ENCODE assay signal across 1 cellular context in genomic region chr1:62337535-62337784, GRCh38.
TF ChIP-seq lines count a peak whose summit lies in the region.

No MANE protein-coding gene starts in this region.

TF ChIP-seq in HepG2, 621 proteins besides CTCF, POLR2A, EP300 and RAD21 (continued from another document):
- TF ChIP-seq CREB1 (IDR thresholded peaks at IDR 0.05), result no peak
- no peak for TF ChIP-seq CREB1 (CRISPR knock-in tag; IDR thresholded peaks at IDR 0.05)
- TF ChIP-seq, protein P1, sequence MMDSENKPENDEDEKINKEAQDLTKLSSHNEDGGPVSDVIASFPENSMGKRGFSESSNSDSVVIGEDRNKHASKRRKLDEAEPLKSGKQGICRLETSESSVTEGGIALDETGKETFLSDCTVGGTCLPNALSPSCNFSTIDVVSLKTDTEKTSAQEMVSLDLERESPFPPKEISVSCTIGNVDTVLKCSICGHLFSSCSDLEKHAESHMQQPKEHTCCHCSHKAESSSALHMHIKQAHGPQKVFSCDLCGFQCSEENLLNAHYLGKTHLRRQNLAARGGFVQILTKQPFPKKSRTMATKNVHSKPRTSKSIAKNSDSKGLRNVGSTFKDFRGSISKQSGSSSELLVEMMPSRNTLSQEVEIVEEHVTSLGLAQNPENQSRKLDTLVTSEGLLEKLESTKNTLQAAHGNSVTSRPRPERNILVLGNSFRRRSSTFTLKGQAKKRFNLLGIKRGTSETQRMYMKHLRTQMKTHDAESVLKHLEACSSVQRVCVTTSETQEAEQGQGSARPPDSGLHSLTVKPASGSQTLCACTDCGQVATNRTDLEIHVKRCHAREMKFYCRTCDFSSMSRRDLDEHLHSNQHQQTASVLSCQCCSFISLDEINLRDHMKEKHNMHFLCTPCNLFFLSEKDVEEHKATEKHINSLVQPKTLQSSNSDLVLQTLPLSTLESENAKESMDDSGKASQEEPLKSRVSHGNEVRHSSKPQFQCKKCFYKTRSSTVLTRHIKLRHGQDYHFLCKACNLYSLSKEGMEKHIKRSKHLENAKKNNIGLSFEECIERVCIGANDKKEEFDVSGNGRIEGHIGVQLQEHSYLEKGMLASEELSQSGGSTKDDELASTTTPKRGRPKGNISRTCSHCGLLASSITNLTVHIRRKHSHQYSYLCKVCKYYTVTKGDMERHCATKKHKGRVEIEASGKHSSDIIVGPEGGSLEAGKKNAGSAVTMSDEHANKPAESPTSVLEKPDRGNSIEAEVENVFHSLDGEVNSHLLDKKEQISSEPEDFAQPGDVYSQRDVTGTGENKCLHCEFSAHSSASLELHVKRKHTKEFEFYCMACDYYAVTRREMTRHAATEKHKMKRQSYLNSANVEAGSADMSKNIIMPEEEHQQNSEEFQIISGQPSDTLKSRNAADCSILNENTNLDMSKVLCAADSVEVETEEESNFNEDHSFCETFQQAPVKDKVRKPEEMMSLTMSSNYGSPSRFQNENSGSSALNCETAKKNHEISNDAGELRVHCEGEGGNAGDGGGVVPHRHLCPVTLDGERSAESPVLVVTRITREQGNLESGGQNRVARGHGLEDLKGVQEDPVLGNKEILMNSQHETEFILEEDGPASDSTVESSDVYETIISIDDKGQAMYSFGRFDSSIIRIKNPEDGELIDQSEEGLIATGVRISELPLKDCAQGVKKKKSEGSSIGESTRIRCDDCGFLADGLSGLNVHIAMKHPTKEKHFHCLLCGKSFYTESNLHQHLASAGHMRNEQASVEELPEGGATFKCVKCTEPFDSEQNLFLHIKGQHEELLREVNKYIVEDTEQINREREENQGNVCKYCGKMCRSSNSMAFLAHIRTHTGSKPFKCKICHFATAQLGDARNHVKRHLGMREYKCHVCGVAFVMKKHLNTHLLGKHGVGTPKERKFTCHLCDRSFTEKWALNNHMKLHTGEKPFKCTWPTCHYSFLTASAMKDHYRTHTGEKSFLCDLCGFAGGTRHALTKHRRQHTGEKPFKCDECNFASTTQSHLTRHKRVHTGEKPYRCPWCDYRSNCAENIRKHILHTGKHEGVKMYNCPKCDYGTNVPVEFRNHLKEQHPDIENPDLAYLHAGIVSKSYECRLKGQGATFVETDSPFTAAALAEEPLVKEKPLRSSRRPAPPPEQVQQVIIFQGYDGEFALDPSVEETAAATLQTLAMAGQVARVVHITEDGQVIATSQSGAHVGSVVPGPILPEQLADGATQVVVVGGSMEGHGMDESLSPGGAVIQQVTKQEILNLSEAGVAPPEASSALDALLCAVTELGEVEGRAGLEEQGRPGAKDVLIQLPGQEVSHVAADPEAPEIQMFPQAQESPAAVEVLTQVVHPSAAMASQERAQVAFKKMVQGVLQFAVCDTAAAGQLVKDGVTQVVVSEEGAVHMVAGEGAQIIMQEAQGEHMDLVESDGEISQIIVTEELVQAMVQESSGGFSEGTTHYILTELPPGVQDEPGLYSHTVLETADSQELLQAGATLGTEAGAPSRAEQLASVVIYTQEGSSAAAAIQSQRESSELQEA (CRISPR knock-in tag; IDR thresholded peaks at IDR 0.05; ENCODE audit: not compliant biosample characterization), result no peak
- TF ChIP-seq ZNF20 (CRISPR knock-in tag; IDR thresholded peaks at IDR 0.05), result no peak
- no peak for TF ChIP-seq ZNF670 (CRISPR knock-in tag; IDR thresholded peaks at IDR 0.05; ENCODE audit: borderline replicate concordance)
- no peak for TF ChIP-seq ZNF343 (CRISPR knock-in tag; IDR thresholded peaks at IDR 0.05)
- no peak for TF ChIP-seq NR2F1 (CRISPR knock-in tag; IDR thresholded peaks at IDR 0.05)
- TF ChIP-seq TBX2 (CRISPR knock-in tag; IDR thresholded peaks at IDR 0.05; ENCODE audit: borderline replicate concordance), result no peak
- TF ChIP-seq E2F1 (CRISPR knock-in tag; IDR thresholded peaks at IDR 0.05), result no peak
- TF ChIP-seq GMEB1 (CRISPR knock-in tag; IDR thresholded peaks at IDR 0.05; ENCODE audit: borderline replicate concordance), result no peak
- no peak for TF ChIP-seq ELF1 (CRISPR knock-in tag; IDR thresholded peaks at IDR 0.05)
- no peak for TF ChIP-seq SAFB2 (CRISPR knock-in tag; IDR thresholded peaks at IDR 0.05; ENCODE audit: borderline replicate concordance, low read depth)
- TF ChIP-seq, protein P2, sequence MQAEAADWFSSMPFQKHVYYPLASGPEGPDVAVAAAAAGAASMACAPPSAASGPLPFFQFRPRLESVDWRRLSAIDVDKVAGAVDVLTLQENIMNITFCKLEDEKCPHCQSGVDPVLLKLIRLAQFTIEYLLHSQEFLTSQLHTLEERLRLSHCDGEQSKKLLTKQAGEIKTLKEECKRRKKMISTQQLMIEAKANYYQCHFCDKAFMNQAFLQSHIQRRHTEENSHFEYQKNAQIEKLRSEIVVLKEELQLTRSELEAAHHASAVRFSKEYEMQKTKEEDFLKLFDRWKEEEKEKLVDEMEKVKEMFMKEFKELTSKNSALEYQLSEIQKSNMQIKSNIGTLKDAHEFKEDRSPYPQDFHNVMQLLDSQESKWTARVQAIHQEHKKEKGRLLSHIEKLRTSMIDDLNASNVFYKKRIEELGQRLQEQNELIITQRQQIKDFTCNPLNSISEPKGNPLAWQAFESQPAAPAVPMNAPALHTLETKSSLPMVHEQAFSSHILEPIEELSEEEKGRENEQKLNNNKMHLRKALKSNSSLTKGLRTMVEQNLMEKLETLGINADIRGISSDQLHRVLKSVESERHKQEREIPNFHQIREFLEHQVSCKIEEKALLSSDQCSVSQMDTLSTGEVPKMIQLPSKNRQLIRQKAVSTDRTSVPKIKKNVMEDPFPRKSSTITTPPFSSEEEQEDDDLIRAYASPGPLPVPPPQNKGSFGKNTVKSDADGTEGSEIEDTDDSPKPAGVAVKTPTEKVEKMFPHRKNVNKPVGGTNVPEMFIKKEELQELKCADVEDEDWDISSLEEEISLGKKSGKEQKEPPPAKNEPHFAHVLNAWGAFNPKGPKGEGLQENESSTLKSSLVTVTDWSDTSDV (CRISPR knock-in tag; IDR thresholded peaks at IDR 0.05), result no peak
- TF ChIP-seq HOXA9 (CRISPR knock-in tag; IDR thresholded peaks at IDR 0.05; ENCODE audit: borderline replicate concordance), result no peak
- TF ChIP-seq BHLHE40 (IDR thresholded peaks at IDR 0.05; ENCODE audit: low read length), result no peak
- no peak for TF ChIP-seq ZNF616 (CRISPR knock-in tag; IDR thresholded peaks at IDR 0.05; ENCODE audit: low read depth)
- TF ChIP-seq ZNF205 (CRISPR knock-in tag; IDR thresholded peaks at IDR 0.05), result no peak
- no peak for TF ChIP-seq ZNF567 (CRISPR knock-in tag; IDR thresholded peaks at IDR 0.05; ENCODE audit: borderline replicate concordance)
TF ChIP-seq in HepG2: peak in this region for 0.
